ENCODE assay signal across 8 cellular contexts in the genomic region with DNA sequence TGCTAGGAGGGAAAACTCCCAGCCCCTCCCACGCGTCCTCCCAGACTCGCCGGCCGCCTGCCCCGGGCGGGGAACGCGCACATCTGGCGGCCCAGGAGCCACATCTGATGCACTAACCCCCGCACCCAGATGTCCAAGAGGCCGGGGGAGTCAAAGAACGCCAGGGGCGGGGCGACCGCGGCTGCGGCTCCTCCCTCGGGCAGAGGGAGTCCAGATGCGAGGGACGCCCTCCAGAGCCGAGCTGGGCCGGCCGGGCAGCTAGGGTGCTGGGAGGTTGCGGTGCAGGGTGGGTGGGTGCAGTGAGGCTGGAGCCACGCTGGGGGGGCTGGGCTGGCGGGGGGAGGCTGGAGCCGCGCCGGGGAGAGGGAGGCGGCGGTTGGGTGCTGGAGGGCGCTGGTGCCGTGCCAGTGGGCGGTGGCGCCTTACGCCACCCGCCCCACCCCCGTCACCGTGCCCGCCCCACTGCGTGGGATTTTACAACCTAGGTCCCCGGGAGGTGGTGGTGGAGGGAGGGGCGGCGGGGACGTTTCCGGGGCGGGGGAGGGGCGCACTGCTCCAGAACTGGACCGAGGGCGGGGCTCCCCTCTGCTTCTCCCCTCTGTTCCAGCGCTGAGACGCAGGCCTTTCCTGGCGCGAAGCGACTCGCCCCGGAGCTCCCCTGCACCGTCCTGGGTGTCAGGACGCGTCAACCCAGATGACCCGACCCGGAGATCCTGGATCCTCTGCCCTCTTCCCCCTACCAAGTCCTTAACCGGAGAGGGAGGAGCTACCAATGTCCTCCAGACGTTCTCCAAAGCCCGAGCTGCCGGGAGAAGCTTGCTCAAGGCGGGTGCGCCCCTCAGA.
DNase-seq lines count a peak whose midpoint lies in the region; ATAC-seq and TF ChIP-seq lines count a peak whose summit lies in the region.

No MANE protein-coding gene starts in this region.

- peak; percentile 69 for ATAC-seq in HG03432 (IDR thresholded peaks at IDR 0.05; ENCODE audit: unreplicated experiment)

- no peaks in the 10 kb centered on the region for H3K27me3 ChIP-seq in BLaER1

- peak overlapping the region; percentile 91 for H3K27ac ChIP-seq in BLaER1

- peak overlapping the region; percentile 85 for H3K9ac ChIP-seq in BLaER1

- H3K9me3 ChIP-seq in BLaER1 = no peaks in the 10 kb centered on the region

- H3K4me2 ChIP-seq in BLaER1 = peak overlapping the region; percentile 87

- peak; percentile 70 for DNase-seq in GM19238 (ENCODE audit: insufficient read length, low spot score)
- DNase-seq in NCI-H510A treated with DMSO at 0.1 percent for 48 hours (lab: John Stamatoyannopoulos, UW) = peak; percentile 77
- DNase-seq in activated CD4-positive, alpha-beta T cell treated with anti-CD3 and anti-CD28 coated beads, Interleukin-2, amount 50 U/mL, for 4 hours = peak; percentile 73 to 79
- peak; percentile 51 to 77 for DNase-seq in dermis microvascular lymphatic vessel endothelial cell (ENCODE audit: low read depth in 2 of 2)
- peak; percentile 85 to 97 for DNase-seq in lower leg skin (ENCODE audit: low spot score in 2 of 2)
- peak; percentile 73 for DNase-seq in stimulated activated CD4-positive, alpha-beta T cell treated with anti-CD3 and anti-CD28 coated beads, Interleukin-4, amount 100 ng/mL, for 24 hours

- H3K36me3 ChIP-seq in BLaER1 = no peaks in the 10 kb centered on the region

- no peaks in the 10 kb centered on the region for H4K20me1 ChIP-seq in BLaER1

- H3K4me3 ChIP-seq in BLaER1 (peak overlapping the region; percentile 71), lower leg skin (ENCODE audit: low read depth, poor library complexity, severe bottlenecking) (peak overlapping the region; percentile 39)

- no peak for TF ChIP-seq POLR2A in lower leg skin (IDR thresholded peaks at IDR 0.05)

- TF ChIP-seq CTCF in lower leg skin (IDR thresholded peaks at IDR 0.05) = no peak

- 0% methylated on average over 25 to 33 of the region's 69 CpGs for WGBS in lower leg skin, 2 donors

- intact Hi-C loops in lower leg skin (cut with DNase I; ENCODE audit: low total_unique reads) = loop anchor here (5.0 kb wide), 1 partner anchor 77 kb away; no protein-coding TSS in a partner anchor

- H3K4me1 ChIP-seq in BLaER1 = peaks cover 61% of the 10 kb centered on the region

Comparison
In these comparisons a context has a peak if more than half of its experiments do, and no peak if none do; other contexts are left out.
1. Peak in every context shown above with its lines: DNase-seq, ATAC-seq, H3K4me3 ChIP-seq and H3K27ac ChIP-seq.